In genomic region chr10:4257939-4258465, GRCh38 we compare ENCODE assay signal across 15 cellular contexts.
DNase-seq lines count a peak whose midpoint lies in the region; ATAC-seq and TF ChIP-seq lines count a peak whose summit lies in the region.
"Had no signal": no experiment of that assay in that cellular context is flagged by ENCODE, and none has a peak within 500 bp of the region (broad histone marks: within the 10 kb centered on the region; RNA-seq: fewer than 3 reads in every experiment).

No MANE protein-coding gene starts in this region.

- DNase-seq in GM23338 (ENCODE audit: low spot score) (no peak), MV-4-11 (lab: John Stamatoyannopoulos, UW) (peak; percentile 16), choroid plexus epithelial cell (ENCODE audit: low read depth) (peak; percentile 8), neural progenitor cell (ENCODE audit: low spot score) (no peak), KBM-7 (no peak), kidney tubule cell (ENCODE audit: low spot score) (no peak), DMS53 (lab: John Stamatoyannopoulos, UW) (no peak)
- DNase-seq: BE2C; CD4-positive, alpha-beta memory T cell; DMS79 treated with DMSO at 0.1 percent for 48 hours; GDM1 had no signal

- no peak overlapping the region for H3K27ac Mint-ChIP-seq in GM23338
- no peak overlapping the region for H3K27ac Mint-ChIP-seq in neural progenitor cell
- H3K27ac Mint-ChIP-seq: IgD-negative memory B cell had no signal

- H4K20me1 ChIP-seq in GM23338 (replicated peaks; ENCODE audit: insufficient read depth) (no peaks in the 10 kb centered on the region), neural progenitor cell (ENCODE audit: low read depth) (no peaks in the 10 kb centered on the region)

- in situ Hi-C loops in KBM-7 (cut with MboI; ENCODE audit: low pct_unique_long_range_greater_than_20kb, low sequenced_read_pairs): no loop called here

- TF ChIP-seq CTCF in GM23338 (conservative IDR thresholded peaks at IDR 0.05; ENCODE audit: low read depth in 2 of 2) (0 out of 4 replicates have a peak, but pooled peaks of 1 of the 2 experiments have one; percentile 2), choroid plexus epithelial cell (conservative IDR thresholded peaks at IDR 0.05; ENCODE audit: low read depth, low read length) (no peak), neural progenitor cell (IDR thresholded peaks at IDR 0.05) (no peak)

- H3K9me2 ChIP-seq in GM23338 (ENCODE audit: insufficient read depth): peaks cover 4% of the 10 kb centered on the region; the same call in 1 of the 2 replicates

- H3K4me1 ChIP-seq in GM23338 (ENCODE audit: insufficient read depth) (no peaks in the 10 kb centered on the region), neural progenitor cell (no peaks in the 10 kb centered on the region)
- H3K4me1 ChIP-seq: BE2C had no signal

- H3F3A ChIP-seq in GM23338 (replicated peaks; ENCODE audit: low read depth) (no peaks in the 10 kb centered on the region), neural progenitor cell (ENCODE audit: low read depth) (no peaks in the 10 kb centered on the region)

- H2AFZ ChIP-seq in GM23338 (peak overlapping the region; percentile 78), neural progenitor cell (replicated peaks) (peak overlapping the region; percentile 85)

- H3K27ac ChIP-seq in GM23338 (ENCODE audit: low read depth): no peak overlapping the region
- no peak overlapping the region for H3K27ac ChIP-seq in neural progenitor cell
- H3K27ac ChIP-seq: C4-2B had no signal

- H3K9ac ChIP-seq in neural progenitor cell: no peak overlapping the region

- H3K9me3 Mint-ChIP-seq in GM23338 (no peaks in the 10 kb centered on the region), neural progenitor cell (peaks cover 16% of the 10 kb centered on the region)

- H3K27me3 ChIP-seq in GM23338 (ENCODE audit: insufficient read depth): no peaks in the 10 kb centered on the region
- H3K27me3 ChIP-seq in neural progenitor cell: no peaks in the 10 kb centered on the region
- H3K27me3 ChIP-seq: BE2C had no signal

- no peaks in the 10 kb centered on the region for H3K27me3 Mint-ChIP-seq in GM23338 (ENCODE audit: insufficient read depth, low read depth, poor library complexity)
- H3K27me3 Mint-ChIP-seq in neural progenitor cell (ENCODE audit: insufficient read depth, low read depth): peaks cover 3% of the 10 kb centered on the region
- H3K27me3 Mint-ChIP-seq: CD4-positive, alpha-beta memory T cell had no signal

- H3K79me2 ChIP-seq in GM23338 (replicated peaks; ENCODE audit: insufficient read depth) (no peaks in the 10 kb centered on the region), neural progenitor cell (ENCODE audit: low read depth) (no peaks in the 10 kb centered on the region)

- ATAC-seq in GM23338: peak; percentile 52; the same call in 2 of the 3 replicates
- ATAC-seq in HG03571 (IDR thresholded peaks at IDR 0.05; ENCODE audit: unreplicated experiment): no peak
- ATAC-seq: HCT116 had no signal

- H3K36me3 ChIP-seq in GM23338 (ENCODE audit: insufficient read depth) (no peaks in the 10 kb centered on the region), neural progenitor cell (no peaks in the 10 kb centered on the region)
- H3K36me3 ChIP-seq: BE2C had no signal

- H3K4me3 ChIP-seq in GM23338 (no peak overlapping the region), choroid plexus epithelial cell (ENCODE audit: low read depth, low read length) (no peak overlapping the region), neural progenitor cell (no peak overlapping the region)

- no peaks in the 10 kb centered on the region for H3K36me3 Mint-ChIP-seq in GM23338 (ENCODE audit: low read depth)
- no peaks in the 10 kb centered on the region for H3K36me3 Mint-ChIP-seq in neural progenitor cell
- H3K36me3 Mint-ChIP-seq: CD4-positive, alpha-beta memory T cell; IgD-negative memory B cell had no signal

- H3K4me3 Mint-ChIP-seq in GM23338 (no peak overlapping the region), neural progenitor cell (no peak overlapping the region)
- H3K4me3 Mint-ChIP-seq: CD4-positive, alpha-beta memory T cell; IgD-negative memory B cell had no signal

- no peak overlapping the region for H3K4me2 ChIP-seq in GM23338
- no peak overlapping the region for H3K4me2 ChIP-seq in neural progenitor cell

- H3K9me3 ChIP-seq in neural progenitor cell (ENCODE audit: low read depth): no peaks in the 10 kb centered on the region
- H3K9me3 ChIP-seq: BE2C had no signal

- H3K4me1 Mint-ChIP-seq in GM23338: no peaks in the 10 kb centered on the region
- no peaks in the 10 kb centered on the region for H3K4me1 Mint-ChIP-seq in neural progenitor cell

TF ChIP-seq in GM23338, 12 proteins besides CTCF, POLR2A, EP300 and RAD21 (continues in another document):
- no peak for TF ChIP-seq ZNF462 (CRISPR knock-in tag; IDR thresholded peaks at IDR 0.05)
- TF ChIP-seq, protein P1, sequence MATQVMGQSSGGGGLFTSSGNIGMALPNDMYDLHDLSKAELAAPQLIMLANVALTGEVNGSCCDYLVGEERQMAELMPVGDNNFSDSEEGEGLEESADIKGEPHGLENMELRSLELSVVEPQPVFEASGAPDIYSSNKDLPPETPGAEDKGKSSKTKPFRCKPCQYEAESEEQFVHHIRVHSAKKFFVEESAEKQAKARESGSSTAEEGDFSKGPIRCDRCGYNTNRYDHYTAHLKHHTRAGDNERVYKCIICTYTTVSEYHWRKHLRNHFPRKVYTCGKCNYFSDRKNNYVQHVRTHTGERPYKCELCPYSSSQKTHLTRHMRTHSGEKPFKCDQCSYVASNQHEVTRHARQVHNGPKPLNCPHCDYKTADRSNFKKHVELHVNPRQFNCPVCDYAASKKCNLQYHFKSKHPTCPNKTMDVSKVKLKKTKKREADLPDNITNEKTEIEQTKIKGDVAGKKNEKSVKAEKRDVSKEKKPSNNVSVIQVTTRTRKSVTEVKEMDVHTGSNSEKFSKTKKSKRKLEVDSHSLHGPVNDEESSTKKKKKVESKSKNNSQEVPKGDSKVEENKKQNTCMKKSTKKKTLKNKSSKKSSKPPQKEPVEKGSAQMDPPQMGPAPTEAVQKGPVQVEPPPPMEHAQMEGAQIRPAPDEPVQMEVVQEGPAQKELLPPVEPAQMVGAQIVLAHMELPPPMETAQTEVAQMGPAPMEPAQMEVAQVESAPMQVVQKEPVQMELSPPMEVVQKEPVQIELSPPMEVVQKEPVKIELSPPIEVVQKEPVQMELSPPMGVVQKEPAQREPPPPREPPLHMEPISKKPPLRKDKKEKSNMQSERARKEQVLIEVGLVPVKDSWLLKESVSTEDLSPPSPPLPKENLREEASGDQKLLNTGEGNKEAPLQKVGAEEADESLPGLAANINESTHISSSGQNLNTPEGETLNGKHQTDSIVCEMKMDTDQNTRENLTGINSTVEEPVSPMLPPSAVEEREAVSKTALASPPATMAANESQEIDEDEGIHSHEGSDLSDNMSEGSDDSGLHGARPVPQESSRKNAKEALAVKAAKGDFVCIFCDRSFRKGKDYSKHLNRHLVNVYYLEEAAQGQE (IDR thresholded peaks at IDR 0.05; ENCODE audit: unreplicated experiment): no peak

Comparison
In these comparisons a context has a peak if more than half of its experiments do, and no peak if none do; other contexts are left out.
1. DNase-seq: peak in MV-4-11 (single experiment) and choroid plexus epithelial cell (single experiment); none in GM23338 (single experiment), neural progenitor cell (single experiment), KBM-7 (single experiment), kidney tubule cell (single experiment) and DMS53 (single experiment).